Comparison of ENCODE assay signal across 9 cellular contexts in genomic region chr4:41644915-41645295, GRCh38.
"Had no signal": no experiment of that assay in that cellular context is flagged by ENCODE, and none has a peak within 500 bp of the region (broad histone marks: within the 10 kb centered on the region; RNA-seq: fewer than 3 reads in every experiment).

No MANE protein-coding gene starts in this region.

- H3K9me3 ChIP-seq: esophagus muscularis mucosa, heart right ventricle, upper lobe of left lung had no signal

- H3K36me3 Mint-ChIP-seq: activated CD8-positive, alpha-beta memory T cell treated with anti-CD3 and anti-CD28 coated beads, Interleukin-2, amount 10 ng/mL, durations not matched to agents 7 days and 5 days had no signal

- H3K9me3 Mint-ChIP-seq: activated naive CD4-positive, alpha-beta T cell treated with anti-CD3 and anti-CD28 coated beads, Interleukin-2, amount 50 U/mL, for 72 hours; activated T-cell treated with anti-CD3 and anti-CD28 coated beads, Interleukin-2, amount 50 U/mL, for 24 hours had no signal

- H3K4me3 Mint-ChIP-seq: activated CD8-positive, alpha-beta memory T cell treated with anti-CD3 and anti-CD28 coated beads, Interleukin-2, amount 10 ng/mL, durations not matched to agents 7 days and 5 days; activated T-cell treated with anti-CD3 and anti-CD28 coated beads, Interleukin-2, amount 50 U/mL, for 24 hours had no signal

- H3K27ac ChIP-seq: esophagus muscularis mucosa had no signal

- H3K4me3 ChIP-seq: upper lobe of left lung had no signal

- DNase-seq: activated CD4-positive, alpha-beta T cell treated with anti-CD3 and anti-CD28 coated beads, Interleukin-2, amount 50 U/mL, for 4 hours; activated CD8-positive, alpha-beta memory T cell treated with anti-CD3 and anti-CD28 coated beads, Interleukin-2, amount 10 ng/mL, durations not matched to agents 7 days and 5 days; activated effector memory CD4-positive, alpha-beta T cell treated with Interleukin-2 at 50 U/mL for 16 hours; activated T-cell treated with anti-CD3 and anti-CD28 coated beads, Interleukin-2, amount 50 U/mL, for 24 hours; stimulated activated naive CD4-positive, alpha-beta T cell had no signal

- H3K4me1 Mint-ChIP-seq: activated CD8-positive, alpha-beta memory T cell treated with anti-CD3 and anti-CD28 coated beads, Interleukin-2, amount 10 ng/mL, durations not matched to agents 7 days and 5 days had no signal

- H3K27ac Mint-ChIP-seq: activated CD8-positive, alpha-beta memory T cell treated with anti-CD3 and anti-CD28 coated beads, Interleukin-2, amount 10 ng/mL, durations not matched to agents 7 days and 5 days; activated naive CD4-positive, alpha-beta T cell treated with anti-CD3 and anti-CD28 coated beads, Interleukin-2, amount 50 U/mL, for 72 hours; activated T-cell treated with anti-CD3 and anti-CD28 coated beads, Interleukin-2, amount 50 U/mL, for 24 hours had no signal

- ATAC-seq: activated CD8-positive, alpha-beta memory T cell treated with anti-CD3 and anti-CD28 coated beads, Interleukin-2, amount 10 ng/mL, durations not matched to agents 7 days and 5 days had no signal

- H3K27me3 ChIP-seq: esophagus muscularis mucosa, upper lobe of left lung had no signal
